In the genomic region with DNA sequence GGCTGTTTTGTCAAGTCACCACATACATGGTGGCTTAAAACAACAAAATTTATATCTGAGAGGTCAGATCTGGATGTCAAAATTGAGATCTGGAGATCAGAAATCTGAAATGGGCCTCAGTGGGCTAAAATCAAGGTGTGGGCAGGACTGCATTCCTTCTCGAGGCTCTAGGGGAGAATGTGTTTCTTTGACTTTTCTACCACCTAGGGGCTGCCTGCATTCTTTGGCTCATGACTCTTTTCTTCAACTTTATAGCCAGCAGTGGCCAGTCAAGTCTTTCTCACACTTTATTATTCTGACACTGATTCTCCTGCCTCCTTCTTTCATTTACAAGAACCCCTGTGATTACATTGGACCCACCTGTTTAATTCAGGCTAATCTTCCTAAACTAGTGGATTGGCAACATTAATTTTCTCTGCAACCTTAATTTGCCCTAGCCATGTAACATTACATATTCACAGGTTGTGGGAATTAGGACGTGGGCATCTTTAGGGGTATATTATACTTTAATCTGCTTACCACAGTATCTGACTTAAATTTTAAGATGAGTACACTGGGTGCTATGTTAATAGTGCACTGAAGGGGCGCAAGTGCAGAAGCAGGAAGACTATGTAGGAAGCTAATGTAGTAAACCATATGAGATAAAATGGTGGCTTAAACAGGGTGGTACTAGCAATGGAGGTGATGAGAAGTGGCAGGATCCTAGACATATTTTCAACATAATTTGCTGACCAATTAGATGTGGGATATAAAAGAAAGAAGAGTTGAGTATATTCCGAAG, we compare ENCODE assay signal across 13 cellular contexts.
A peak's percentile ranks its signal among the peaks of the same experiment; 100 is the strongest.
DNase-seq lines count a peak whose midpoint lies in the region; ATAC-seq and TF ChIP-seq lines count a peak whose summit lies in the region.
"Had no signal": no experiment of that assay in that cellular context is flagged by ENCODE, and none has a peak within 500 bp of the region (broad histone marks: within the 10 kb centered on the region; RNA-seq: fewer than 3 reads in every experiment).

No MANE protein-coding gene starts in this region.

- no peak overlapping the region for H2AK5ac ChIP-seq in neuronal stem cell (ENCODE audit: low read depth, low read length)

- H2AFZ ChIP-seq in neuronal stem cell (ENCODE audit: low read length), result no peak overlapping the region

- H2BK12ac ChIP-seq in neuronal stem cell (ENCODE audit: low read length), result no peak overlapping the region

- in situ Hi-C loops in SK-MEL-5 (cut with HindIII; ENCODE audit: low pct_unique_long_range_greater_than_20kb, low sequenced_read_pairs), result no loop called here

- H2BK5ac ChIP-seq in neuronal stem cell (ENCODE audit: low read length), result no peak overlapping the region

- no CpG with 5 or more reads among the region's 4 CpGs for WGBS in neuronal stem cell (ENCODE audit: extremely low coverage in 2 of 2, insufficient read length in 2 of 2, insufficient replicate concordance in 1 of 2), 2 donors

- H4K91ac ChIP-seq in neuronal stem cell (ENCODE audit: low read depth, low read length, poor library complexity), result no peak overlapping the region

- no peak overlapping the region for H3K14ac ChIP-seq in neuronal stem cell (ENCODE audit: low read length)

- no peak overlapping the region for H3K4me2 ChIP-seq in neuronal stem cell (ENCODE audit: insufficient read depth, low read length, poor library complexity, severe bottlenecking)

- H3K4ac ChIP-seq in neuronal stem cell (ENCODE audit: low read length), result no peak overlapping the region

- no peak for TF ChIP-seq CTCF in dorsolateral prefrontal cortex (IDR thresholded peaks at IDR 0.05 in 54 of 56, conservative IDR thresholded peaks at IDR 0.05 in 2 of 56; ENCODE audit: low read depth in 1 of 56, partially characterized antibody in 56 of 56)

- POLR2A ChIA-PET in HEK293T (lab: Yijun Ruan, JAX), result no interaction called here

- H3K18ac ChIP-seq in neuronal stem cell (ENCODE audit: low read length), result no peak overlapping the region

- H3K79me1 ChIP-seq in neuronal stem cell (ENCODE audit: low read depth, low read length), result no peaks in the 10 kb centered on the region

- no peaks in the 10 kb centered on the region for H3K4me1 ChIP-seq in neuronal stem cell (ENCODE audit: control insufficient read depth in 2 of 2, insufficient read depth in 1 of 2, low read depth in 1 of 2, low read length in 2 of 2)
- H3K4me1 ChIP-seq: colonic mucosa, gastroesophageal sphincter had no signal

- ATAC-seq in GM18867 (IDR thresholded peaks at IDR 0.05; ENCODE audit: unreplicated experiment) (peak; percentile 88), HG03135 (IDR thresholded peaks at IDR 0.05; ENCODE audit: unreplicated experiment) (peak; percentile 55), GM21423 (IDR thresholded peaks at IDR 0.05; ENCODE audit: unreplicated experiment) (no peak)
- ATAC-seq: activated CD4-positive, CD25-positive, alpha-beta regulatory T cell treated with anti-CD3 and anti-CD28 coated beads, Interleukin-2, amount 50 U/mL, for 24 hours; gastroesophageal sphincter had no signal

- H3K36me3 ChIP-seq in neuronal stem cell (replicated peaks in 1 of 2; ENCODE audit: control insufficient read depth in 2 of 2, insufficient read depth in 2 of 2, low read length in 2 of 2), result no peaks in the 10 kb centered on the region
- H3K36me3 ChIP-seq: colonic mucosa, gastroesophageal sphincter had no signal

- no peaks in the 10 kb centered on the region for H3K9me3 ChIP-seq in neuronal stem cell (replicated peaks in 1 of 2; ENCODE audit: control insufficient read depth in 2 of 2, insufficient read depth in 1 of 2, low read depth in 1 of 2, low read length in 2 of 2)
- H3K9me3 ChIP-seq: colonic mucosa, gastroesophageal sphincter had no signal

- intact Hi-C loops in dorsolateral prefrontal cortex (cut with DNase I), result no loop called here

- H3K4me3 ChIP-seq in neuronal stem cell (ENCODE audit: low read length in 2 of 2) (no peak overlapping the region), dorsolateral prefrontal cortex (no peak overlapping the region)
- H3K4me3 ChIP-seq: colonic mucosa, gastroesophageal sphincter had no signal

- H3K27ac ChIP-seq in neuronal stem cell (replicated peaks; ENCODE audit: low read length) (no peak overlapping the region), dorsolateral prefrontal cortex (no peak overlapping the region)
- H3K27ac ChIP-seq: colonic mucosa, gastroesophageal sphincter had no signal

- H3K23ac ChIP-seq in neuronal stem cell (ENCODE audit: low read depth, low read length, poor library complexity), result no peak overlapping the region

- H2BK15ac ChIP-seq in neuronal stem cell (ENCODE audit: low read length), result no peak overlapping the region

- no peak overlapping the region for H4K8ac ChIP-seq in neuronal stem cell (ENCODE audit: low read depth, low read length)

- no peaks in the 10 kb centered on the region for H3K27me3 ChIP-seq in neuronal stem cell (ENCODE audit: control insufficient read depth in 3 of 3, insufficient read depth in 3 of 3, low read depth in 1 of 3, low read length in 3 of 3)
- no peaks in the 10 kb centered on the region for H3K27me3 ChIP-seq in dorsolateral prefrontal cortex
- H3K27me3 ChIP-seq: colonic mucosa, gastroesophageal sphincter had no signal

- DNase-seq in SK-MEL-5 (ENCODE audit: low read depth, low spot score) (peak; percentile 30), neuronal stem cell (ENCODE audit: low spot score) (peak; percentile 21), HEK293T (ENCODE audit: extremely low spot score) (no peak), dorsolateral prefrontal cortex (no peak)
- DNase-seq: activated effector memory CD4-positive, alpha-beta T cell treated with anti-CD3 and anti-CD28 coated beads, Interleukin-2, amount 50 U/mL, for 16 hours; colonic mucosa; mesenchymal stem cell; NCI-H1930 had no signal

- H2BK120ac ChIP-seq in neuronal stem cell (ENCODE audit: low read depth, low read length), result no peak overlapping the region

- CTCF ChIA-PET in HEK293T (lab: Yijun Ruan, JAX), result no interaction called here

- H3K9ac ChIP-seq in neuronal stem cell (ENCODE audit: low read depth, low read length, poor library complexity), result no peak overlapping the region

TF ChIP-seq in HEK293T, 16 proteins besides CTCF, POLR2A, EP300 and RAD21:
- TF ChIP-seq TARDBP (IDR thresholded peaks at IDR 0.05) (no peak), NFRKB (IDR thresholded peaks at IDR 0.05) (no peak), HDGF (IDR thresholded peaks at IDR 0.05; ENCODE audit: borderline replicate concordance) (no peak), ELF4 (IDR thresholded peaks at IDR 0.05) (no peak), BHLHE40 (IDR thresholded peaks at IDR 0.05; ENCODE audit: borderline replicate concordance) (no peak), PKNOX1 (IDR thresholded peaks at IDR 0.05) (no peak), FOXK2 (IDR thresholded peaks at IDR 0.05) (no peak), ARNT (IDR thresholded peaks at IDR 0.05) (no peak), ZNF384 (IDR thresholded peaks at IDR 0.05) (no peak), FOXM1 (IDR thresholded peaks at IDR 0.05; ENCODE audit: borderline replicate concordance) (no peak), LEF1 (IDR thresholded peaks at IDR 0.05; ENCODE audit: borderline replicate concordance) (no peak), SP1 (IDR thresholded peaks at IDR 0.05) (no peak), SUZ12 (IDR thresholded peaks at IDR 0.05) (no peak), L3MBTL2 (conservative IDR thresholded peaks at IDR 0.05) (no peak)

Comparison
In these comparisons a context has a peak if more than half of its experiments do, and no peak if none do; other contexts are left out.
1. DNase-seq: peak in SK-MEL-5 (single experiment) and neuronal stem cell (single experiment); none in HEK293T (single experiment) and dorsolateral prefrontal cortex (0 of 10).